8 cellular contexts compared by ENCODE assay signal in the genomic region with DNA sequence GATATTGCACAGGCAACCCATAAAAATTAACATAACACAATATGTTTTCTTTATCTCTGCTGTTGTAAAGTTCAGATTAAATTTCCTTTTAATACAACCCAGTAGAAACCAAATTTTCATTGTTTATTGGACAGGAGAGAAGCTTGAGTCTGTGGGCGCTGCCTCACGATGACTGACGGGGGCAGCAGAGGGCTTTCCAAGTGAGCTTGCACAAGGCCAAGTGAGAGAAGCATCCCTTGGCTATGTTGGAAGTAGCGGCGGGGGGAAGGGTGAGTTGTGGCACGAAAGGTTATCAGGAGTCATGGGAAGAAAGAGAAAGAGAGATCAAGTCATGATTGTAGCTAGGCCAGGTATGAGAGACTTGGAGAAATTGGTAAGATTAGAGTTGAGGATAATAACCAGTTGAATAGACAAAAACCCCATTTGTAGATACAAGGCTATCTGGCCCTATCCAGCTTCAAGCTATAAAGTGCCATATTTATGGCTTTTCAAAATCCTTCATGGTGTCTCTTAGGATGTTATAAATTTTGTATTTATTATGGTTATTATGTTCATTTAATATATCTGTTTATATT.
DNase-seq lines count a peak whose midpoint lies in the region; ATAC-seq and TF ChIP-seq lines count a peak whose summit lies in the region.

No MANE protein-coding gene starts in this region.

- DNase-seq in activated CD8-positive, alpha-beta memory T cell treated with anti-CD3 and anti-CD28 coated beads, Interleukin-2, amount 50 U/mL, for 48 hours = peak; percentile 54
- no peak for DNase-seq in activated CD8-positive, alpha-beta memory T cell treated with anti-CD3 and anti-CD28 coated beads for 24 hours
- DNase-seq in HEK293T (ENCODE audit: extremely low spot score) (peak; percentile 55), NCI-H146 treated with DMSO at 0.1 percent for 48 hours (lab: John Stamatoyannopoulos, UW; ENCODE audit: unreplicated experiment) (peak; percentile 4), amygdala (lab: John Stamatoyannopoulos, UW) (peak in 55 of 56 donors; percentile 2 to 85 (median 55)), hippocampal formation (lab: John Stamatoyannopoulos, UW) (peak; percentile 74 to 78)
- DNase-seq in stimulated activated CD4-positive, alpha-beta T cell treated with anti-CD3 and anti-CD28 coated beads, Interleukin-12 subunit alpha, Interleukin-12 subunit beta, amount 100 ng/mL, for 48 hours (ENCODE audit: low read depth in 2 of 3, low spot score in 1 of 3) = peak; percentile 0 to 7 (median 0)

- CTCF ChIA-PET in HEK293T (lab: Yijun Ruan, JAX) = interaction anchor here (0.6 to 1.2 kb wide), 4 partner anchors 12 to 1399 kb away, joined by 3 to 6 read pairs (median 3); no protein-coding TSS in a partner anchor

- no peak for ATAC-seq in HG03521 (IDR thresholded peaks at IDR 0.05; ENCODE audit: unreplicated experiment)

- POLR2A ChIA-PET in HEK293T (lab: Yijun Ruan, JAX) = no interaction called here

TF ChIP-seq in HEK293T, 16 proteins besides CTCF, POLR2A, EP300 and RAD21:
- no peak for TF ChIP-seq FOXK2 (IDR thresholded peaks at IDR 0.05)
- TF ChIP-seq SP1 (IDR thresholded peaks at IDR 0.05) = no peak
TF ChIP-seq in HEK293T: peak in this region for 0.
